Comparison of ENCODE assay signal across 14 cellular contexts in genomic region chr9:132485454-132485853, GRCh38.
"Had no signal": no experiment of that assay in that cellular context is flagged by ENCODE, and none has a peak within 500 bp of the region (broad histone marks: within the 10 kb centered on the region; RNA-seq: fewer than 3 reads in every experiment).

No MANE protein-coding gene starts in this region.

- H3K27ac ChIP-seq: dorsolateral prefrontal cortex, gastroesophageal sphincter, hepatocyte, suprapubic skin had no signal

- ATAC-seq: activated T-cell treated with anti-CD3 and anti-CD28 coated beads, Interleukin-2, amount 50 U/mL, for 72 hours; gastroesophageal sphincter; left lobe of liver; sciatic nerve had no signal

- H3K36me3 ChIP-seq: gastroesophageal sphincter, suprapubic skin had no signal

- DNase-seq: activated B cell treated with CpG ODN at 0.5 μM for 24 hours; activated CD4-positive, alpha-beta T cell treated with anti-CD3 and anti-CD28 coated beads, Interleukin-2, amount 10 ng/mL, durations not matched to agents 7 days and 5 days; activated CD8-positive, alpha-beta memory T cell treated with anti-CD3 and anti-CD28 coated beads, Interleukin-2, amount 50 U/mL, for 48 hours; activated gamma-delta T cell; activated T-cell treated with anti-CD3 and anti-CD28 coated beads, Interleukin-2, amount 50 U/mL, for 72 hours; amniotic stem cell; dorsolateral prefrontal cortex; mammary epithelial cell; trophoblast cell had no signal

- H3K4me2 ChIP-seq: hepatocyte had no signal

- H3K9me3 ChIP-seq: gastroesophageal sphincter, suprapubic skin had no signal

- H3K4me1 ChIP-seq: gastroesophageal sphincter, suprapubic skin had no signal

- H3K4me3 ChIP-seq: gastroesophageal sphincter, hepatocyte, suprapubic skin had no signal

- H2AFZ ChIP-seq: hepatocyte had no signal

- H3K79me2 ChIP-seq: hepatocyte had no signal
